Comparison of ENCODE assay signal across 16 cellular contexts in the genomic region with DNA sequence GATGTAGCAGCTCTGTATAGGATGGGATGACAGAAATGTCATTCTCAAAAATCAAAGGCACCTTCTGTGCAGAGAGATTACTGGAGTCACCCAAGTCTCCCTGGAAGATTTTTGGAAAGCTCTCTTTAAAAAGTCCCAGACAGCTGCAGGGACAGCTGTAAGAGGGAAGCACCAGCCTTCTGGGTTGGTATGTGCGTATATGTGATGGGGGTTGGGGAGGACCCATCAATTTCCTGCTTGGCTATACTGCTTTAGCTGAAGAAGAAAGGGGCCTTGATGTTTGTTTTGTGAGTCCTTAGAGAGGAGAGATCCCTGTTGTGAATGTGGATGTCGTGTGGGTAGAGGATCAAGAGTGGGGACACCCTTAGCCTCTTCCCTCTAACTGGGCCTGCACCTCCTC. TPM values are rescaled to one million over a fixed set of nuclear protein-coding genes. Genes with fewer than 3 reads are reported as not detected.
DNase-seq lines count a peak whose midpoint lies in the region; ATAC-seq and TF ChIP-seq lines count a peak whose summit lies in the region.
"Had no signal": no experiment of that assay in that cellular context is flagged by ENCODE, and none has a peak within 500 bp of the region (broad histone marks: within the 10 kb centered on the region; RNA-seq: fewer than 3 reads in every experiment).

No MANE protein-coding gene starts in this region.

- ATAC-seq in activated CD8-positive, alpha-beta T cell treated with anti-CD3 and anti-CD28 coated beads for 36 hours, result peak; percentile 35
- ATAC-seq in stimulated activated naive B cell treated with anti-CD40 and anti-IgM and Interleukin-4, amounts not matched to agents 10 μg/mL and 1 μg/mL and 100 μg/mL, for 72 hours (replicated peaks), result no peak

- H2BK15ac ChIP-seq in mesendoderm (replicated peaks; ENCODE audit: low read depth), result no peak overlapping the region

- H3K4ac ChIP-seq in mesendoderm (ENCODE audit: low read depth, low read length), result no peak overlapping the region

- H3K9me3 Mint-ChIP-seq in activated naive CD4-positive, alpha-beta T cell treated with anti-CD3 and anti-CD28 coated beads, Interleukin-2, amount 50 U/mL, for 24 hours, result no peaks in the 10 kb centered on the region
- no peaks in the 10 kb centered on the region for H3K9me3 Mint-ChIP-seq in activated CD8-positive, alpha-beta T cell treated with anti-CD3 and anti-CD28 coated beads for 36 hours
- H3K9me3 Mint-ChIP-seq in stimulated activated naive B cell treated with anti-CD40 and anti-IgM and Interleukin-4, amounts not matched to agents 10 μg/mL and 1 μg/mL and 100 μg/mL, for 72 hours, result no peaks in the 10 kb centered on the region

- POLR2A ChIA-PET in activated CD8-positive, alpha-beta T cell treated with anti-CD3 and anti-CD28 coated beads for 36 hours (lab: Charles Lee), result interaction anchor here (0.8 to 4.2 kb wide), 5 partner anchors 10 to 89 kb away, joined by 3 to 19 read pairs (median 6); partner anchors contain the start of gene ZNF592

- H3K4me2 ChIP-seq in mesendoderm (ENCODE audit: low read length), result no peak overlapping the region

- H3K27me3 ChIP-seq in mesendoderm (ENCODE audit: insufficient read depth, low read length, poor library complexity), result no peaks in the 10 kb centered on the region
- no peaks in the 10 kb centered on the region for H3K27me3 ChIP-seq in left ventricle myocardium inferior (ENCODE audit: low read depth)
- H3K27me3 ChIP-seq: brain microvascular endothelial cell, sigmoid colon had no signal

- H3K56ac ChIP-seq in mesendoderm (ENCODE audit: low read length), result peak overlapping the region; percentile 6

- H3K36me3 ChIP-seq in mesendoderm (ENCODE audit: control insufficient read depth, insufficient read depth, low read length) (no peaks in the 10 kb centered on the region), left ventricle myocardium inferior (no peaks in the 10 kb centered on the region)
- H3K36me3 ChIP-seq: brain microvascular endothelial cell, sigmoid colon had no signal

- no peak overlapping the region for H3K18ac ChIP-seq in mesendoderm (ENCODE audit: low read length)

- H2BK120ac ChIP-seq in mesendoderm (ENCODE audit: low read depth, low read length), result no peak overlapping the region

- intact Hi-C loops in activated CD8-positive, alpha-beta T cell treated with anti-CD3 and anti-CD28 coated beads for 36 hours (cut with micrococcal nuclease), result no loop called here
- intact Hi-C loops in left ventricle myocardium inferior (cut with micrococcal nuclease), result no loop called here

- H3K9ac ChIP-seq in mesendoderm (ENCODE audit: low read length), result no peak overlapping the region

- no peak for DNase-seq in activated naive CD4-positive, alpha-beta T cell treated with anti-CD3 and anti-CD28 coated beads, Interleukin-2, amount 50 U/mL, for 16 hours
- no peak for DNase-seq in activated CD8-positive, alpha-beta T cell treated with anti-CD3 and anti-CD28 coated beads for 36 hours
- DNase-seq in mesendoderm (no peak), NCI-H524 (lab: John Stamatoyannopoulos, UW) (no peak), NCI-H146 (lab: John Stamatoyannopoulos, UW) (no peak), left ventricle myocardium inferior (no peak)
- DNase-seq in stimulated activated naive B cell treated with anti-CD40 and anti-IgM and Interleukin-4, amounts not matched to agents 10 μg/mL and 1 μg/mL and 100 μg/mL, for 72 hours, result no peak
- DNase-seq: activated CD4-positive, alpha-beta T cell treated with anti-CD3 and anti-CD28 coated beads for 1 hour; brain microvascular endothelial cell; DMS153; hypothalamus; NCI-H2029 treated with DMSO at 0.1 percent for 48 hours; NCI-H748 treated with DMSO at 0.1 percent for 48 hours; sigmoid colon; stimulated activated CD4-positive, alpha-beta T cell treated with anti-CD3 and anti-CD28 coated beads, Interleukin-4, amount 100 ng/mL, for 1 hour had no signal

- no peak for TF ChIP-seq CTCF in activated CD8-positive, alpha-beta T cell treated with anti-CD3 and anti-CD28 coated beads for 36 hours (IDR thresholded peaks at IDR 0.05)
- no peak for TF ChIP-seq CTCF in left ventricle myocardium inferior (IDR thresholded peaks at IDR 0.05; ENCODE audit: borderline replicate concordance)

- H3K27ac Mint-ChIP-seq in activated naive CD4-positive, alpha-beta T cell treated with anti-CD3 and anti-CD28 coated beads, Interleukin-2, amount 50 U/mL, for 24 hours, result peak overlapping the region; percentile 94
- peak overlapping the region; percentile 79 for H3K27ac Mint-ChIP-seq in activated CD8-positive, alpha-beta T cell treated with anti-CD3 and anti-CD28 coated beads for 36 hours
- H3K27ac Mint-ChIP-seq in stimulated activated naive B cell treated with anti-CD40 and anti-IgM and Interleukin-4, amounts not matched to agents 10 μg/mL and 1 μg/mL and 100 μg/mL, for 72 hours, result peak overlapping the region; percentile 38

- H4K5ac ChIP-seq in mesendoderm (ENCODE audit: low read length), result no peak overlapping the region

- H3K9me3 ChIP-seq in left ventricle myocardium inferior (replicated peaks), result no peaks in the 10 kb centered on the region
- H3K9me3 ChIP-seq: sigmoid colon had no signal

- H3K23ac ChIP-seq in mesendoderm (ENCODE audit: low read length), result no peak overlapping the region

- no peak overlapping the region for H2BK5ac ChIP-seq in mesendoderm (ENCODE audit: low read length)

- H3K27me3 Mint-ChIP-seq in activated naive CD4-positive, alpha-beta T cell treated with anti-CD3 and anti-CD28 coated beads, Interleukin-2, amount 50 U/mL, for 24 hours, result no peaks in the 10 kb centered on the region
- H3K27me3 Mint-ChIP-seq in activated CD8-positive, alpha-beta T cell treated with anti-CD3 and anti-CD28 coated beads for 36 hours, result no peaks in the 10 kb centered on the region
- H3K27me3 Mint-ChIP-seq in stimulated activated naive B cell treated with anti-CD40 and anti-IgM and Interleukin-4, amounts not matched to agents 10 μg/mL and 1 μg/mL and 100 μg/mL, for 72 hours, result no peaks in the 10 kb centered on the region

- no peak overlapping the region for H2AK5ac ChIP-seq in mesendoderm (ENCODE audit: low read length)

- peak overlapping the region; percentile 54 for H3K4me3 Mint-ChIP-seq in activated naive CD4-positive, alpha-beta T cell treated with anti-CD3 and anti-CD28 coated beads, Interleukin-2, amount 50 U/mL, for 24 hours
- no peak overlapping the region for H3K4me3 Mint-ChIP-seq in activated CD8-positive, alpha-beta T cell treated with anti-CD3 and anti-CD28 coated beads for 36 hours
- no peak overlapping the region for H3K4me3 Mint-ChIP-seq in stimulated activated naive B cell treated with anti-CD40 and anti-IgM and Interleukin-4, amounts not matched to agents 10 μg/mL and 1 μg/mL and 100 μg/mL, for 72 hours

- peaks cover 7% of the 10 kb centered on the region for H3K4me1 ChIP-seq in mesendoderm (ENCODE audit: control insufficient read depth, low read depth, low read length)
- peaks cover 22% of the 10 kb centered on the region for H3K4me1 ChIP-seq in left ventricle myocardium inferior

- no peak overlapping the region for H4K8ac ChIP-seq in mesendoderm (ENCODE audit: low read depth, low read length)

- no peak overlapping the region for H3K27ac ChIP-seq in mesendoderm (ENCODE audit: low read depth, low read length)
- no peak overlapping the region for H3K27ac ChIP-seq in left ventricle myocardium inferior (replicated peaks)
- H3K27ac ChIP-seq: brain microvascular endothelial cell had no signal

- H3K36me3 Mint-ChIP-seq in activated naive CD4-positive, alpha-beta T cell treated with anti-CD3 and anti-CD28 coated beads, Interleukin-2, amount 50 U/mL, for 24 hours, result no peaks in the 10 kb centered on the region
- no peaks in the 10 kb centered on the region for H3K36me3 Mint-ChIP-seq in activated CD8-positive, alpha-beta T cell treated with anti-CD3 and anti-CD28 coated beads for 36 hours (ENCODE audit: low read depth)
- H3K36me3 Mint-ChIP-seq in stimulated activated naive B cell treated with anti-CD40 and anti-IgM and Interleukin-4, amounts not matched to agents 10 μg/mL and 1 μg/mL and 100 μg/mL, for 72 hours, result no peaks in the 10 kb centered on the region

- CTCF ChIA-PET in activated CD8-positive, alpha-beta T cell treated with anti-CD3 and anti-CD28 coated beads for 36 hours (lab: Charles Lee), result interaction anchor here (1.0 to 2.9 kb wide), 5 partner anchors 11 to 157 kb away, joined by 3 to 9 read pairs (median 6); no protein-coding TSS in a partner anchor

- no peak overlapping the region for H3K4me3 ChIP-seq in mesendoderm (ENCODE audit: low read length)
- no peak overlapping the region for H3K4me3 ChIP-seq in left ventricle myocardium inferior
- H3K4me3 ChIP-seq: sigmoid colon had no signal

- peaks cover 59% of the 10 kb centered on the region for H3K4me1 Mint-ChIP-seq in activated naive CD4-positive, alpha-beta T cell treated with anti-CD3 and anti-CD28 coated beads, Interleukin-2, amount 50 U/mL, for 24 hours
- peaks cover 43% of the 10 kb centered on the region for H3K4me1 Mint-ChIP-seq in activated CD8-positive, alpha-beta T cell treated with anti-CD3 and anti-CD28 coated beads for 36 hours (ENCODE audit: low read depth)
- H3K4me1 Mint-ChIP-seq in stimulated activated naive B cell treated with anti-CD40 and anti-IgM and Interleukin-4, amounts not matched to agents 10 μg/mL and 1 μg/mL and 100 μg/mL, for 72 hours, result peaks cover 15 to 52% of the 10 kb centered on the region in 2 donors

- WGBS in mesendoderm (ENCODE audit: extremely low coverage, insufficient coverage, low lambda C conversion rate), result no CpG with 5 or more reads among the region's 2 CpGs

- no peaks in the 10 kb centered on the region for H3K79me1 ChIP-seq in mesendoderm (ENCODE audit: low read length)

- no peaks in the 10 kb centered on the region for H3K79me2 ChIP-seq in mesendoderm (ENCODE audit: control insufficient read depth, insufficient read depth, low read length)

RNA-seq across cellular contexts. Expression of gene SEC11A, which starts 5.4 kb away (rescaled TPM):
- total RNA-seq in activated CD8-positive, alpha-beta T cell treated with anti-CD3 and anti-CD28 coated beads for 36 hours, result 10 to 100 TPM; 82.3 to 87.8 TPM
- 222 TPM for polyA plus RNA-seq in mesendoderm (2013, experiment 1 of 2)
- polyA plus RNA-seq in mesendoderm (2013, experiment 2 of 2), result 222 TPM
- 80.0 TPM for total RNA-seq in left ventricle myocardium inferior

RNA-seq across cellular contexts. Expression of gene ZNF592, which starts 27.0 kb away (rescaled TPM):
- total RNA-seq in activated CD8-positive, alpha-beta T cell treated with anti-CD3 and anti-CD28 coated beads for 36 hours, result 10 to 100 TPM; 18.1 to 18.3 TPM
- polyA plus RNA-seq in mesendoderm (2013, experiment 1 of 2), result 22.7 TPM
- polyA plus RNA-seq in mesendoderm (2013, experiment 2 of 2), result 22.5 TPM
- total RNA-seq in left ventricle myocardium inferior, result 19.0 TPM

Comparison
In these comparisons a context has a peak if more than half of its experiments do, and no peak if none do; other contexts are left out.
1. H3K27ac Mint-ChIP-seq: peak in every context shown above with its lines; median percentile 94 in activated naive CD4-positive, alpha-beta T cell treated with anti-CD3 and anti-CD28 coated beads, Interleukin-2, amount 50 U/mL, for 24 hours; 79 in activated CD8-positive, alpha-beta T cell treated with anti-CD3 and anti-CD28 coated beads for 36 hours; 38 in stimulated activated naive B cell treated with anti-CD40 and anti-IgM and Interleukin-4, amounts not matched to agents 10 μg/mL and 1 μg/mL and 100 μg/mL, for 72 hours.